In genomic region chr3:81531846-81532245, GRCh38 we compare ENCODE assay signal across 24 cellular contexts.
DNase-seq lines count a peak whose midpoint lies in the region; ATAC-seq, FAIRE-seq and TF ChIP-seq lines count a peak whose summit lies in the region.
"Had no signal": no experiment of that assay in that cellular context is flagged by ENCODE, and none has a peak within 500 bp of the region (broad histone marks: within the 10 kb centered on the region; RNA-seq: fewer than 3 reads in every experiment).

No MANE protein-coding gene starts in this region.

- no peak overlapping the region for H2AK5ac ChIP-seq in trophoblast cell (ENCODE audit: low read length)

- H3K9me3 ChIP-seq in GM12878 (replicated peaks; ENCODE audit: control insufficient read depth, insufficient read depth, low read length) = no peaks in the 10 kb centered on the region; the same call in 2 of the 3 replicates
- no peaks in the 10 kb centered on the region for H3K9me3 ChIP-seq in trophoblast cell (ENCODE audit: insufficient read depth, low read depth, low read length)
- H3K9me3 ChIP-seq in subcutaneous abdominal adipose tissue (ENCODE audit: control insufficient read depth in 5 of 5, low read length in 5 of 5) = peaks cover 0 to 2% (median 0%) of the 10 kb centered on the region in 5 donors
- H3K9me3 ChIP-seq: BLaER1, Caco-2 had no signal

- no peak overlapping the region for H4K91ac ChIP-seq in trophoblast cell (ENCODE audit: low read depth, low read length)

- intact Hi-C loops in GM12878 (cut with micrococcal nuclease; ENCODE audit: unreplicated experiment) = no loop called here

- no peaks in the 10 kb centered on the region for H3K27me3 ChIP-seq in GM12878 (replicated peaks in 1 of 2; ENCODE audit: control insufficient read depth in 2 of 2, insufficient read depth in 2 of 2, low read length in 1 of 2)
- H3K27me3 ChIP-seq in trophoblast cell (ENCODE audit: insufficient read depth, low read length) = no peaks in the 10 kb centered on the region
- no peaks in the 10 kb centered on the region for H3K27me3 ChIP-seq in subcutaneous abdominal adipose tissue (ENCODE audit: control insufficient read depth in 5 of 5, insufficient read depth in 4 of 5, low read length in 5 of 5)
- H3K27me3 ChIP-seq: BLaER1 had no signal

- CTCF ChIA-PET in GM12878 (lab: Yijun Ruan, JAX) = no interaction called here

- H3K79me2 ChIP-seq in GM12878 (ENCODE audit: control insufficient read depth, insufficient read depth, low read length) (no peaks in the 10 kb centered on the region), trophoblast cell (ENCODE audit: control insufficient read depth, insufficient read depth, low read length, poor library complexity) (no peaks in the 10 kb centered on the region)

- H3K27ac ChIP-seq in 22Rv1 (peak overlapping the region; percentile 55), GM12878 (ENCODE audit: control insufficient read depth, insufficient read depth) (no peak overlapping the region), trophoblast cell (ENCODE audit: low read depth, low read length) (no peak overlapping the region), subcutaneous abdominal adipose tissue (ENCODE audit: low read depth, low read length) (peak overlapping the region; percentile 30)
- H3K27ac ChIP-seq: BLaER1, C4-2B, GM23248 had no signal

- no peak overlapping the region for H3K23ac ChIP-seq in trophoblast cell (ENCODE audit: low read length)

- H4K12ac ChIP-seq in trophoblast cell (ENCODE audit: low read depth, low read length) = no peak overlapping the region

- no peaks in the 10 kb centered on the region for H3K79me1 ChIP-seq in trophoblast cell (ENCODE audit: low read length)

- no peak overlapping the region for H3K4ac ChIP-seq in trophoblast cell (ENCODE audit: low read depth, low read length)

- no peak for TF ChIP-seq RAD21 in GM12878 (IDR thresholded peaks at IDR 0.05; ENCODE audit: insufficient read depth, low read depth, low read length)

- H3K4me3 ChIP-seq in GM12878 (no peak overlapping the region), trophoblast cell (ENCODE audit: low read depth, low read length) (no peak overlapping the region), subcutaneous abdominal adipose tissue (ENCODE audit: low read depth in 1 of 5, low read length in 5 of 5) (no peak overlapping the region)
- H3K4me3 ChIP-seq: BLaER1, GM23248 had no signal

- BruUV-seq in GM12878 (replicated peaks; lab: Mats Ljungman, UMichigan) = TSS peak; percentile 33

- H3K36me3 ChIP-seq in GM12878 (ENCODE audit: control insufficient read depth in 2 of 2, insufficient read depth in 2 of 2, low read length in 1 of 2) (peaks cover 1 to 13% of the 10 kb centered on the region in 2 experiments; a peak in 3 of 4 replicates), trophoblast cell (ENCODE audit: control insufficient read depth in 1 of 2, insufficient read depth in 2 of 2, low read length in 2 of 2) (no peaks in the 10 kb centered on the region), subcutaneous abdominal adipose tissue (ENCODE audit: control insufficient read depth in 5 of 5, insufficient read depth in 5 of 5, low read length in 5 of 5) (peaks cover 46 to 73% (median 53%) of the 10 kb centered on the region in 5 donors)

- no peak for TF ChIP-seq EP300 in GM12878 (IDR thresholded peaks at IDR 0.05; ENCODE audit: borderline replicate concordance in 1 of 2, control insufficient read depth in 1 of 2, low read depth in 2 of 2, low read length in 2 of 2)

- no peak for TF ChIP-seq POLR2A in GM12878 (IDR thresholded peaks at IDR 0.05; ENCODE audit: low read depth, low read length)

- H3K14ac ChIP-seq in trophoblast cell (ENCODE audit: low read length) = no peak overlapping the region

- SMC1A ChIA-PET in GM12878 (lab: Charles Lee; ENCODE audit: uncharacterized antibody, unreplicated experiment) = interaction anchor here (1.4 kb wide), 1 partner anchor 14 kb away, joined by 3 read pairs; no protein-coding TSS in a partner anchor

- TF ChIP-seq CTCF in 22Rv1 (IDR thresholded peaks at IDR 0.05) = no peak
- no peak for TF ChIP-seq CTCF in GM12878 (IDR thresholded peaks at IDR 0.05 in 2 of 3, conservative IDR thresholded peaks at IDR 0.05 in 1 of 3; ENCODE audit: control insufficient read depth in 2 of 3, extremely low read depth in 1 of 3, insufficient read depth in 1 of 3, low read depth in 3 of 3, low read length in 3 of 3)

- H3K18ac ChIP-seq in trophoblast cell (ENCODE audit: low read length) = no peak overlapping the region

- H3K4me1 ChIP-seq in GM12878 (ENCODE audit: control insufficient read depth, insufficient read depth, low read length) (no peaks in the 10 kb centered on the region), trophoblast cell (ENCODE audit: control insufficient read depth in 1 of 2, insufficient read depth in 2 of 2, low read length in 2 of 2) (no peaks in the 10 kb centered on the region), subcutaneous abdominal adipose tissue (ENCODE audit: control insufficient read depth in 5 of 5, insufficient read depth in 5 of 5, low read length in 5 of 5) (peaks cover 0 to 12% (median 0%) of the 10 kb centered on the region in 5 donors)
- H3K4me1 ChIP-seq: BLaER1, Caco-2 had no signal

- H3K9ac ChIP-seq in GM12878 (ENCODE audit: control insufficient read depth, insufficient read depth, low read length) (no peak overlapping the region), trophoblast cell (ENCODE audit: low read length) (no peak overlapping the region), subcutaneous abdominal adipose tissue (ENCODE audit: low read length in 5 of 5) (no peak overlapping the region)
- H3K9ac ChIP-seq: BLaER1, GM23248 had no signal

- H2BK5ac ChIP-seq in trophoblast cell (ENCODE audit: low read depth, low read length, poor library complexity) = no peak overlapping the region

- RAD21 ChIA-PET in GM12878 (lab: Charles Lee; ENCODE audit: unreplicated experiment) = no interaction called here

- no peaks in the 10 kb centered on the region for H4K20me1 ChIP-seq in GM12878 (ENCODE audit: control insufficient read depth, insufficient read depth)
- H4K20me1 ChIP-seq: BLaER1 had no signal

- H3K4me2 ChIP-seq in GM12878 (ENCODE audit: control insufficient read depth, insufficient read depth) (no peak overlapping the region), trophoblast cell (ENCODE audit: low read length) (no peak overlapping the region)
- H3K4me2 ChIP-seq: BLaER1 had no signal

- 93% methylated on average over 1 of the region's 1 CpG for WGBS in GM12878 (ENCODE audit: insufficient coverage, insufficient replicate concordance, low lambda C conversion rate, missing lambda C conversion rate)
- no CpG with 5 or more reads among the region's 1 CpG for WGBS in trophoblast cell (ENCODE audit: extremely low coverage, insufficient coverage, insufficient read length)

- H4K8ac ChIP-seq in trophoblast cell (ENCODE audit: low read depth, low read length) = no peak overlapping the region

- in situ Hi-C loops in GM12878 (cut with MboI) = no loop called here

- no peak for DNase-seq in GM12878 (ENCODE audit: low read depth, low spot score)
- no peak for DNase-seq in trophoblast cell
- DNase-seq in SW480 (ENCODE audit: low spot score) = no peak
- DNase-seq in central memory CD4-positive, alpha-beta T cell = no peak
- DNase-seq in RPMI8226 = no peak
- DNase-seq: Caco-2; CD4-positive, CD25-positive, alpha-beta regulatory T cell; CD8-positive, alpha-beta T cell; DMS 273 treated with DMSO at 0.1 percent for 48 hours; DMS79; EL; GF-D8; GM23248; H7; HCEC 1CT had no signal

- POLR2A ChIA-PET in GM12878 (lab: Charles Lee) = no interaction called here

- no peak for ATAC-seq in GM12878
- ATAC-seq: CD8-positive, alpha-beta T cell had no signal

- H2AFZ ChIP-seq in GM12878 (ENCODE audit: control insufficient read depth, low read depth, low read length) (no peak overlapping the region), trophoblast cell (ENCODE audit: insufficient read depth, low read length, poor library complexity) (no peak overlapping the region)
- H2AFZ ChIP-seq: GM23248 had no signal

- peak overlapping the region; percentile 20 for H2BK120ac ChIP-seq in trophoblast cell (ENCODE audit: insufficient read depth, low read length, poor library complexity)

- no peak for FAIRE-seq in GM12878 (lab: Jason Lieb, UNC)
- FAIRE-seq: A204.1, D721Med, GM12892, GM19239, H1 had no signal

- no peak overlapping the region for H2BK12ac ChIP-seq in trophoblast cell (ENCODE audit: low read length)

TF ChIP-seq in GM12878, 131 proteins besides CTCF, POLR2A, EP300 and RAD21 (continues in another document):
- TF ChIP-seq BCL3 (IDR thresholded peaks at IDR 0.05; ENCODE audit: borderline replicate concordance, insufficient read depth, low read depth, low read length, poor library complexity, severe bottlenecking) (no peak), POU2F2 (IDR thresholded peaks at IDR 0.05; ENCODE audit: borderline replicate concordance, low read depth, low read length) (no peak), ETV6 (conservative IDR thresholded peaks at IDR 0.05 in 1 of 2, IDR thresholded peaks at IDR 0.05 in 1 of 2; ENCODE audit: borderline replicate concordance in 1 of 2, low read depth in 1 of 2) (no peak), NR2C1 (IDR thresholded peaks at IDR 0.05) (no peak), BACH1 (IDR thresholded peaks at IDR 0.05; ENCODE audit: borderline replicate concordance) (no peak), RB1 (IDR thresholded peaks at IDR 0.05; ENCODE audit: borderline replicate concordance) (no peak), ELK1 (IDR thresholded peaks at IDR 0.05; ENCODE audit: low read depth, low read length) (no peak), WRNIP1 (IDR thresholded peaks at IDR 0.05; ENCODE audit: borderline replicate concordance, low read depth, low read length) (no peak), MXI1 (IDR thresholded peaks at IDR 0.05; ENCODE audit: low read depth, low read length) (no peak), MTA2 (IDR thresholded peaks at IDR 0.05; ENCODE audit: low read depth) (no peak)

Comparison
In these comparisons a context has a peak if more than half of its experiments do, and no peak if none do; other contexts are left out.
1. H3K27ac ChIP-seq: peak in 22Rv1 (single experiment) and subcutaneous abdominal adipose tissue (single experiment); none in GM12878 (single experiment) and trophoblast cell (single experiment).